ENCODE assay signal across 1 cellular context in the genomic region with DNA sequence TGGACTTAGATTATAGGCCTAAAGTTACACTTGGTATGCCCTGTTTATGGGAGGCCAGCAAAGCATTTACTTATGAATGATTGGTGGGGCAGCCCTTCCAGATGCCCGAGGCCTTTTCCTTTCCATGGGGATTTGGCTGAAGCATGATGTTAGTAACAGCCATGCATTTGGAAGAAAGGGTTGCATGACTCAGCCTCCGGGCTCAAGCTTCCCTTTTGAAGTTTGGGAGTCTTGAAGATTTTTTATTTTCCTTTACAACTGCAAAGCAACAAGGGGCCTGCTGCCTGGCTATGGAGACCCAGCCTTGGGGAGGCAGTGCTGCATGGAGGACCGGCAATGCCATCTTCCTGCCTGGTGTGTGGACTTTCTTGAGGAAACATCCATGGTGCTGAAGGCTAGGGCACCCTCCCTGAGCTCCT.
TF ChIP-seq lines count a peak whose summit lies in the region.

No MANE protein-coding gene starts in this region.

TF ChIP-seq in SK-N-SH, 30 proteins besides CTCF, POLR2A, EP300 and RAD21 (continued from another document):
- TF ChIP-seq, protein P1, sequence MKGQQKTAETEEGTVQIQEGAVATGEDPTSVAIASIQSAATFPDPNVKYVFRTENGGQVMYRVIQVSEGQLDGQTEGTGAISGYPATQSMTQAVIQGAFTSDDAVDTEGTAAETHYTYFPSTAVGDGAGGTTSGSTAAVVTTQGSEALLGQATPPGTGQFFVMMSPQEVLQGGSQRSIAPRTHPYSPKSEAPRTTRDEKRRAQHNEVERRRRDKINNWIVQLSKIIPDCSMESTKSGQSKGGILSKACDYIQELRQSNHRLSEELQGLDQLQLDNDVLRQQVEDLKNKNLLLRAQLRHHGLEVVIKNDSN (IDR thresholded peaks at IDR 0.05; ENCODE audit: borderline replicate concordance, low read depth), result no peak
- TF ChIP-seq, protein P2, sequence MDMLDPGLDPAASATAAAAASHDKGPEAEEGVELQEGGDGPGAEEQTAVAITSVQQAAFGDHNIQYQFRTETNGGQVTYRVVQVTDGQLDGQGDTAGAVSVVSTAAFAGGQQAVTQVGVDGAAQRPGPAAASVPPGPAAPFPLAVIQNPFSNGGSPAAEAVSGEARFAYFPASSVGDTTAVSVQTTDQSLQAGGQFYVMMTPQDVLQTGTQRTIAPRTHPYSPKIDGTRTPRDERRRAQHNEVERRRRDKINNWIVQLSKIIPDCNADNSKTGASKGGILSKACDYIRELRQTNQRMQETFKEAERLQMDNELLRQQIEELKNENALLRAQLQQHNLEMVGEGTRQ (IDR thresholded peaks at IDR 0.05; ENCODE audit: borderline replicate concordance, low read depth, low read length), result no peak
- TF ChIP-seq, protein P3, sequence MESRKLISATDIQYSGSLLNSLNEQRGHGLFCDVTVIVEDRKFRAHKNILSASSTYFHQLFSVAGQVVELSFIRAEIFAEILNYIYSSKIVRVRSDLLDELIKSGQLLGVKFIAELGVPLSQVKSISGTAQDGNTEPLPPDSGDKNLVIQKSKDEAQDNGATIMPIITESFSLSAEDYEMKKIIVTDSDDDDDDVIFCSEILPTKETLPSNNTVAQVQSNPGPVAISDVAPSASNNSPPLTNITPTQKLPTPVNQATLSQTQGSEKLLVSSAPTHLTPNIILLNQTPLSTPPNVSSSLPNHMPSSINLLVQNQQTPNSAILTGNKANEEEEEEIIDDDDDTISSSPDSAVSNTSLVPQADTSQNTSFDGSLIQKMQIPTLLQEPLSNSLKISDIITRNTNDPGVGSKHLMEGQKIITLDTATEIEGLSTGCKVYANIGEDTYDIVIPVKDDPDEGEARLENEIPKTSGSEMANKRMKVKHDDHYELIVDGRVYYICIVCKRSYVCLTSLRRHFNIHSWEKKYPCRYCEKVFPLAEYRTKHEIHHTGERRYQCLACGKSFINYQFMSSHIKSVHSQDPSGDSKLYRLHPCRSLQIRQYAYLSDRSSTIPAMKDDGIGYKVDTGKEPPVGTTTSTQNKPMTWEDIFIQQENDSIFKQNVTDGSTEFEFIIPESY (IDR thresholded peaks at IDR 0.05; ENCODE audit: borderline replicate concordance, low read depth), result no peak
TF ChIP-seq in SK-N-SH: peak in this region for 0.
